In genomic region chr1:70248729-70249128, GRCh38 we compare ENCODE assay signal across 33 cellular contexts. TPM values are rescaled to one million over a fixed set of nuclear protein-coding genes. Genes with fewer than 3 reads are reported as not detected.
DNase-seq lines count a peak whose midpoint lies in the region; ATAC-seq, FAIRE-seq and TF ChIP-seq lines count a peak whose summit lies in the region.
"Had no signal": no experiment of that assay in that cellular context is flagged by ENCODE, and none has a peak within 500 bp of the region (broad histone marks: within the 10 kb centered on the region; RNA-seq: fewer than 3 reads in every experiment).

No MANE protein-coding gene starts in this region.

- H3K36me3 Mint-ChIP-seq in T-helper 1 cell treated with Interleukin-12 subunit alpha and Interleukin-12 subunit beta and Interleukin-4 antibody, amounts not matched to agents 30 μg/mL and 1 μg/mL, for 36 hours (ENCODE audit: low read depth): peaks cover 57% of the 10 kb centered on the region
- peaks cover 78% of the 10 kb centered on the region for H3K36me3 Mint-ChIP-seq in central memory CD8-positive, alpha-beta T cell (ENCODE audit: insufficient read depth)

- no peak overlapping the region for H3K4me3 Mint-ChIP-seq in T-helper 1 cell treated with Interleukin-12 subunit alpha and Interleukin-12 subunit beta and Interleukin-4 antibody, amounts not matched to agents 30 μg/mL and 1 μg/mL, for 36 hours
- no peak overlapping the region for H3K4me3 Mint-ChIP-seq in central memory CD8-positive, alpha-beta T cell
- H3K4me3 Mint-ChIP-seq: brain, mesothelial cell of epicardium had no signal

- 0 out of 2 replicates have a peak, but pooled peaks cover 15% of the 10 kb centered on the region for H4K20me1 ChIP-seq in HepG2 (ENCODE audit: insufficient read depth, low read length)

- 41% methylated on average over 4 of the region's 4 CpGs for WGBS in liver
- 93% methylated on average over 4 of the region's 4 CpGs for WGBS in HepG2 (ENCODE audit: low lambda C conversion rate)

- no peaks in the 10 kb centered on the region for H3K27me3 Mint-ChIP-seq in T-helper 1 cell treated with Interleukin-12 subunit alpha and Interleukin-12 subunit beta and Interleukin-4 antibody, amounts not matched to agents 30 μg/mL and 1 μg/mL, for 36 hours (ENCODE audit: low read depth)
- H3K27me3 Mint-ChIP-seq in central memory CD8-positive, alpha-beta T cell: no peaks in the 10 kb centered on the region
- H3K27me3 Mint-ChIP-seq: activated CD8-positive, alpha-beta memory T cell treated with anti-CD3 and anti-CD28 coated beads, Interleukin-2, amount 10 ng/mL, durations not matched to agents 7 days and 5 days; brain had no signal

- no TSS peak for BruUV-seq in HepG2 (replicated peaks; lab: Mats Ljungman, UMichigan)

- H3K27ac Mint-ChIP-seq in T-helper 1 cell treated with Interleukin-12 subunit alpha and Interleukin-12 subunit beta and Interleukin-4 antibody, amounts not matched to agents 30 μg/mL and 1 μg/mL, for 36 hours: peak overlapping the region; percentile 85
- H3K27ac Mint-ChIP-seq in central memory CD8-positive, alpha-beta T cell (ENCODE audit: low read depth): peak overlapping the region; percentile 44
- H3K27ac Mint-ChIP-seq: mesothelial cell of epicardium had no signal

- no peak for FAIRE-seq in HepG2 (lab: Jason Lieb, UNC)
- FAIRE-seq: GM12892, keratinocyte had no signal

- ATAC-seq in HepG2: no peak
- ATAC-seq in central memory CD8-positive, alpha-beta T cell (replicated peaks; ENCODE audit: extremely low read depth, poor library complexity, severe bottlenecking): no peak
- ATAC-seq: heart right ventricle, psoas muscle, Right ventricle myocardium inferior had no signal

- H3K36me3 ChIP-seq in liver (ENCODE audit: control insufficient read depth in 4 of 4, insufficient read depth in 3 of 4, low read depth in 1 of 4, low read length in 3 of 4) (peaks cover 2 to 72% (median 66%) of the 10 kb centered on the region in 4 donors), HepG2 (replicated peaks in 1 of 2; ENCODE audit: control insufficient read depth in 1 of 2, insufficient read depth in 2 of 2, low read length in 2 of 2) (peaks cover 15 to 84% of the 10 kb centered on the region in 2 experiments), MG63 (peaks cover 86% of the 10 kb centered on the region)

- no peak for TF ChIP-seq CTCF in liver (IDR thresholded peaks at IDR 0.05; ENCODE audit: low read depth, low read length, missing input control)
- TF ChIP-seq CTCF in HepG2 (CRISPR knock-in tag; IDR thresholded peaks at IDR 0.05): no peak

- H3K4me3 ChIP-seq in liver (ENCODE audit: low read depth in 1 of 3, low read length in 3 of 3) (no peak overlapping the region), HepG2 (replicated peaks in 1 of 3; ENCODE audit: insufficient read depth in 1 of 3, low read depth in 2 of 3, low read length in 3 of 3) (no peak overlapping the region), MG63 (no peak overlapping the region)
- H3K4me3 ChIP-seq: BLaER1 treated with 17β-estradiol and CSF1 and Interleukin-3, amounts not matched to agents 10 nM and 100 nM; HAP-1; heart right ventricle; PC-9; psoas muscle; sigmoid colon; upper lobe of left lung had no signal

- TF ChIP-seq EP300 in HepG2 (IDR thresholded peaks at IDR 0.05; ENCODE audit: low read depth in 2 of 2, low read length in 2 of 2) (no peak), HepG2 (CRISPR knock-in tag; IDR thresholded peaks at IDR 0.05; ENCODE audit: borderline replicate concordance) (no peak)

- H3K4me2 ChIP-seq in HepG2 (ENCODE audit: low read depth, low read length): no peak overlapping the region
- H3K4me2 ChIP-seq: BLaER1 treated with 17β-estradiol and CSF1 and Interleukin-3, amounts not matched to agents 10 nM and 100 nM; PC-9; SK-N-SH had no signal

- no peak for TF ChIP-seq POLR2A in HepG2 (IDR thresholded peaks at IDR 0.05; ENCODE audit: insufficient read depth in 1 of 2, low read depth in 2 of 2, low read length in 2 of 2)

- H3K4me1 ChIP-seq in liver (ENCODE audit: control insufficient read depth in 4 of 4, insufficient read depth in 4 of 4, low read length in 3 of 4) (peaks cover 0 to 11% (median 4%) of the 10 kb centered on the region in 4 donors), HepG2 (ENCODE audit: insufficient read depth, low read length) (no peaks in the 10 kb centered on the region)
- H3K4me1 ChIP-seq: BLaER1 treated with 17β-estradiol and CSF1 and Interleukin-3, amounts not matched to agents 10 nM and 100 nM; Caco-2; psoas muscle; upper lobe of left lung had no signal

- in situ Hi-C loops in HepG2 (cut with HindIII; ENCODE audit: extremely low pct_ligation_motif_present, low pct_unique_long_range_greater_than_20kb): no loop called here

- intact Hi-C loops in HepG2 (cut with micrococcal nuclease; ENCODE audit: unreplicated experiment): no loop called here

- no peak for DNase-seq in T-helper 1 cell
- no peak for DNase-seq in HepG2 (ENCODE audit: low spot score)
- no peak for DNase-seq in central memory CD8-positive, alpha-beta T cell (ENCODE audit: low spot score in 2 of 2)
- DNase-seq in MG63: no peak
- no peak for DNase-seq in cortex of kidney (lab: John Stamatoyannopoulos, UW)
- no peak for DNase-seq in NCI-H2081 (lab: John Stamatoyannopoulos, UW)
- DNase-seq: activated CD4-positive, CD25-positive, alpha-beta regulatory T cell treated with anti-CD3 and anti-CD28 coated beads, Interleukin-2, amount 50 U/mL, for 72 hours; activated CD8-positive, alpha-beta memory T cell treated with anti-CD3 and anti-CD28 coated beads, Interleukin-2, amount 10 ng/mL, durations not matched to agents 7 days and 5 days; Caco-2; foreskin melanocyte; heart right ventricle; Karpas-422; NCI-H1417 treated with DMSO at 0.1 percent for 48 hours; NCI-H2081 treated with DMSO at 0.1 percent for 48 hours; NCI-H2227 treated with DMSO at 0.1 percent for 48 hours; NCI-H69; PC-9; psoas muscle; sigmoid colon; SK-N-SH; stimulated activated CD4-positive, alpha-beta T cell treated with anti-CD3 and anti-CD28 coated beads, Interleukin-12 subunit alpha, Interleukin-12 subunit beta, amount 100 ng/mL, for 4 hours; stimulated activated CD4-positive, alpha-beta T cell treated with anti-CD3 and anti-CD28 coated beads, Interleukin-2, amount 100 ng/mL, for 48 hours; upper lobe of left lung had no signal

- H3K27ac ChIP-seq in liver (ENCODE audit: low read depth in 1 of 2, low read length in 2 of 2): no peak overlapping the region
- H3K27ac ChIP-seq in HepG2 (ENCODE audit: extremely low read length, insufficient read depth, low read length): no peak overlapping the region
- H3K27ac ChIP-seq: 22Rv1; BLaER1 treated with 17β-estradiol and CSF1 and Interleukin-3, amounts not matched to agents 10 nM and 100 nM; heart right ventricle; PC-9; psoas muscle; sigmoid colon; upper lobe of left lung had no signal

- no peaks in the 10 kb centered on the region for H3K79me2 ChIP-seq in HepG2 (ENCODE audit: insufficient read depth, low read length)

- CTCF ChIA-PET in HepG2 (lab: Yijun Ruan, JAX; ENCODE audit: low intra/inter-chr PET ratio, low total read pairs): no interaction called here

- H3K9me3 ChIP-seq in liver (ENCODE audit: control insufficient read depth in 4 of 4, low read length in 3 of 4) (no peaks in the 10 kb centered on the region), HepG2 (ENCODE audit: low read length) (no peaks in the 10 kb centered on the region), MG63 (no peaks in the 10 kb centered on the region)
- H3K9me3 ChIP-seq: BLaER1 treated with 17β-estradiol and CSF1 and Interleukin-3, amounts not matched to agents 10 nM and 100 nM; Caco-2; HAP-1; heart right ventricle; psoas muscle; sigmoid colon; SK-N-SH; upper lobe of left lung had no signal

- no peaks in the 10 kb centered on the region for H3K9me3 Mint-ChIP-seq in T-helper 1 cell treated with Interleukin-12 subunit alpha and Interleukin-12 subunit beta and Interleukin-4 antibody, amounts not matched to agents 30 μg/mL and 1 μg/mL, for 36 hours
- no peaks in the 10 kb centered on the region for H3K9me3 Mint-ChIP-seq in central memory CD8-positive, alpha-beta T cell
- H3K9me3 Mint-ChIP-seq: brain, mesothelial cell of epicardium had no signal

- TF ChIP-seq RAD21 in liver (IDR thresholded peaks at IDR 0.05): no peak
- TF ChIP-seq RAD21 in HepG2 (CRISPR knock-in tag; IDR thresholded peaks at IDR 0.05): no peak

- H3K27me3 ChIP-seq in liver (ENCODE audit: control insufficient read depth in 4 of 4, insufficient read depth in 4 of 4, low read length in 3 of 4): no peaks in the 10 kb centered on the region
- no peaks in the 10 kb centered on the region for H3K27me3 ChIP-seq in HepG2 (ENCODE audit: control insufficient read depth in 1 of 2, insufficient read depth in 2 of 2, low read length in 2 of 2)
- no peaks in the 10 kb centered on the region for H3K27me3 ChIP-seq in MG63
- H3K27me3 ChIP-seq: BLaER1 treated with 17β-estradiol and CSF1 and Interleukin-3, amounts not matched to agents 10 nM and 100 nM; heart right ventricle; sigmoid colon; upper lobe of left lung had no signal

- peaks cover 20% of the 10 kb centered on the region for H3K4me1 Mint-ChIP-seq in T-helper 1 cell treated with Interleukin-12 subunit alpha and Interleukin-12 subunit beta and Interleukin-4 antibody, amounts not matched to agents 30 μg/mL and 1 μg/mL, for 36 hours (ENCODE audit: low read depth)
- peaks cover 19% of the 10 kb centered on the region for H3K4me1 Mint-ChIP-seq in central memory CD8-positive, alpha-beta T cell
- H3K4me1 Mint-ChIP-seq: brain had no signal

- POLR2A ChIA-PET in HepG2 (lab: Yijun Ruan, JAX): no interaction called here

- H3K9ac ChIP-seq in liver (ENCODE audit: low read depth in 1 of 2, low read length in 2 of 2) (no peak overlapping the region), HepG2 (ENCODE audit: insufficient read depth, low read depth, low read length) (no peak overlapping the region)
- H3K9ac ChIP-seq: BLaER1 treated with 17β-estradiol and CSF1 and Interleukin-3, amounts not matched to agents 10 nM and 100 nM; SK-N-SH had no signal

- H2AFZ ChIP-seq in HepG2 (ENCODE audit: low read length): no peak overlapping the region
- H2AFZ ChIP-seq: PC-9 had no signal

RNA-seq across cellular contexts. Expression of gene SRSF11, which starts 27.5 kb away (rescaled TPM):
- total RNA-seq in liver: 100 to 1,000 TPM in 1 of 2 donors, 10 to 100 TPM in 1; 64.1 to 129 TPM
- polyA plus RNA-seq in liver: 100 to 1,000 TPM in 1 of 2 donors, 10 to 100 TPM in 1; 36.8 to 130 TPM
- total RNA-seq in HepG2 (2016; rRNA removed; fragmentation: Illumina TruSeq; extraction: Trizol): 104 and 118 TPM in 2 replicates
- 16.2 and 19.1 TPM in 2 replicates for total RNA-seq in HepG2 (2016; cell fraction: cytosol; rRNA removed; fragmentation: Illumina TruSeq; extraction: Trizol; ENCODE audit: low read depth)
- 95.0 and 121 TPM in 2 replicates for total RNA-seq in HepG2 (2016; cell fraction: insoluble cytoplasmic fraction; rRNA removed; fragmentation: Illumina TruSeq; extraction: Trizol)
- 28.8 and 33.7 TPM in 2 replicates for total RNA-seq in HepG2 (2016; cell fraction: membrane; rRNA removed; fragmentation: Illumina TruSeq; extraction: Trizol)
- 297 and 316 TPM in 2 replicates for total RNA-seq in HepG2 (2016; cell fraction: nucleus; rRNA removed; fragmentation: Illumina TruSeq; extraction: Trizol)
- polyA plus RNA-seq in HepG2 (2011; rRNA removed): 330 and 381 TPM in 2 replicates
- polyA plus RNA-seq in HepG2 (2011; cell fraction: cytosol; rRNA removed): 89.8 and 90.5 TPM in 2 replicates
- polyA plus RNA-seq in HepG2 (2011; cell fraction: nucleus; rRNA removed): 956 and 974 TPM in 2 replicates
- 143 and 191 TPM in 2 replicates for polyA plus RNA-seq in HepG2 (2012)
- polyA plus RNA-seq in HepG2 (2016; cell fraction: cytosol; fragmentation: Illumina TruSeq; extraction: Trizol; ENCODE audit: low read depth): 7.5 and 9.6 TPM in 2 replicates
- 116 and 122 TPM in 2 replicates for polyA plus RNA-seq in HepG2 (2016; cell fraction: insoluble cytoplasmic fraction; fragmentation: Illumina TruSeq; extraction: Trizol; ENCODE audit: low read depth)
- 14.3 and 17.1 TPM in 2 replicates for polyA plus RNA-seq in HepG2 (2016; cell fraction: membrane; fragmentation: Illumina TruSeq; extraction: Trizol; ENCODE audit: low read depth)
- polyA plus RNA-seq in HepG2 (2016; cell fraction: nucleus; fragmentation: Illumina TruSeq; extraction: Trizol; ENCODE audit: insufficient read depth, low read depth): 818 and 829 TPM in 2 replicates
- polyA minus RNA-seq in HepG2 (2011; rRNA and poly(A)+ RNA removed; ENCODE audit: low replicate concordance): 353 and 396 TPM in 2 replicates
- polyA minus RNA-seq in HepG2 (2011; cell fraction: cytosol; rRNA and poly(A)+ RNA removed): 60.7 and 64.4 TPM in 2 replicates
- 711 and 766 TPM in 2 replicates for polyA minus RNA-seq in HepG2 (2011; cell fraction: nucleus; rRNA and poly(A)+ RNA removed)
- total RNA-seq in MG63 (2014; rRNA removed; shearing (Covaris generic); ENCODE audit: low replicate concordance): 83.5 and 146 TPM in 2 replicates

RNA-seq across cellular contexts. Expression of gene LRRC40, which starts 43.4 kb away (rescaled TPM):
- total RNA-seq in liver (10 to 100 TPM; 14.1 to 15.8 TPM), HepG2 (2016; rRNA removed; fragmentation: Illumina TruSeq; extraction: Trizol) (32.7 and 54.1 TPM in 2 replicates)
- polyA plus RNA-seq in liver (1 to 10 TPM; 6.6 to 7.1 TPM), HepG2 (2011; rRNA removed) (7.5 and 10.3 TPM in 2 replicates)
- total RNA-seq in HepG2 (2016; cell fraction: cytosol; rRNA removed; fragmentation: Illumina TruSeq; extraction: Trizol; ENCODE audit: low read depth): 6.3 and 7.2 TPM in 2 replicates
- total RNA-seq in HepG2 (2016; cell fraction: insoluble cytoplasmic fraction; rRNA removed; fragmentation: Illumina TruSeq; extraction: Trizol): 33.6 and 56.2 TPM in 2 replicates
- total RNA-seq in HepG2 (2016; cell fraction: membrane; rRNA removed; fragmentation: Illumina TruSeq; extraction: Trizol): 13.8 and 19.0 TPM in 2 replicates
- total RNA-seq in HepG2 (2016; cell fraction: nucleus; rRNA removed; fragmentation: Illumina TruSeq; extraction: Trizol): 30.8 and 31.2 TPM in 2 replicates
- 3.3 and 5.2 TPM in 2 replicates for polyA plus RNA-seq in HepG2 (2011; cell fraction: cytosol; rRNA removed)
- polyA plus RNA-seq in HepG2 (2011; cell fraction: nucleus; rRNA removed): 5.3 and 7.6 TPM in 2 replicates
- 7.8 and 12.7 TPM in 2 replicates for polyA plus RNA-seq in HepG2 (2012)
- 1.8 and 1.9 TPM in 2 replicates for polyA plus RNA-seq in HepG2 (2016; cell fraction: cytosol; fragmentation: Illumina TruSeq; extraction: Trizol; ENCODE audit: low read depth)
- 43.1 and 49.1 TPM in 2 replicates for polyA plus RNA-seq in HepG2 (2016; cell fraction: insoluble cytoplasmic fraction; fragmentation: Illumina TruSeq; extraction: Trizol; ENCODE audit: low read depth)
- 5.4 and 6.1 TPM in 2 replicates for polyA plus RNA-seq in HepG2 (2016; cell fraction: membrane; fragmentation: Illumina TruSeq; extraction: Trizol; ENCODE audit: low read depth)
- 31.4 and 32.6 TPM in 2 replicates for polyA plus RNA-seq in HepG2 (2016; cell fraction: nucleus; fragmentation: Illumina TruSeq; extraction: Trizol; ENCODE audit: insufficient read depth, low read depth)
- 2.3 and 3.8 TPM in 2 replicates for polyA minus RNA-seq in HepG2 (2011; rRNA and poly(A)+ RNA removed; ENCODE audit: low replicate concordance)
- polyA minus RNA-seq in HepG2 (2011; cell fraction: cytosol; rRNA and poly(A)+ RNA removed): 7.3 and 9.4 TPM in 2 replicates
- 24.2 and 25.4 TPM in 2 replicates for polyA minus RNA-seq in HepG2 (2011; cell fraction: nucleus; rRNA and poly(A)+ RNA removed)
- 17.6 and 25.9 TPM in 2 replicates for total RNA-seq in MG63 (2014; rRNA removed; shearing (Covaris generic); ENCODE audit: low replicate concordance)
